In the genomic region with DNA sequence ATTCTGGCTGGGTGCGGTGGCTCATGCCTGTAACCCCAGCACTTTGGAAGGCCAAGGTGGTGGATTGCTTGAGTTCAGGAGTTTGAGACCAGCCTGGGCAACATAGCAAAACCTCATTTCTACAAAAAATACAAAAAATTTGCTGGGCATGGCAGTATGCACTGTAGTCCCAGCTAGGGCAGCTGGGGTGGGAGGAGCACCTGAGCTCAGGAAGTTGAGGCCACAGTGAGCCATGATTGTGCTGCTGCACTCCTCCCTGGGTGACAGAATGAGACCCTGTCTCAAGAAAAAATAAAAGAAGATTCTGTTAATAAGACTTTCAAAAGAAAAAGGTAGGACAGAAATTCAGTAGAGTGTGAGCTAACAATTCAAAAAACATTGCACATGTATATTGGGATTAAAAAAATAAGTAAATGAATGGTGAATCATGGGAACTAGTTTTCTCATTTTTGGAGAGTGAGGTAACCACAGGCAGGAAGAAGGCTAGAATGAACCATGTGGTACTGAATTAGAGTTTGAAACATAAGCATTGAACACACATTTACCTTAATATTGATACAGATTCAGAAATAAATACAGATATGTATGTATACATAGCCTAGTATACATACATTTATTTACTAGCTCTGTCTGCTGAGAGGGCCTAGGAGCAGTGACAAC, we compare ENCODE assay signal across 20 cellular contexts.
"Had no signal": no experiment of that assay in that cellular context is flagged by ENCODE, and none has a peak within 500 bp of the region (broad histone marks: within the 10 kb centered on the region; RNA-seq: fewer than 3 reads in every experiment).

No MANE protein-coding gene starts in this region.

- DNase-seq: activated CD4-positive, alpha-beta T cell treated with anti-CD3 and anti-CD28 coated beads, Interleukin-2, amount 50 U/mL, for 1 hour; activated effector memory CD4-positive, alpha-beta T cell treated with Interleukin-2 at 50 U/mL for 16 hours; activated naive CD4-positive, alpha-beta T cell treated with anti-CD3 and anti-CD28 coated beads for 36 hours; activated naive CD8-positive, alpha-beta T cell treated with anti-CD3 and anti-CD28 coated beads, Interleukin-2, amount 50 U/mL, for 24 hours; activated T-cell treated with anti-CD3 and anti-CD28 coated beads, Interleukin-2, amount 50 U/mL, for 4 hours; body of pancreas; foreskin keratinocyte; kidney glomerular epithelial cell; left ventricle myocardium inferior; naive thymus-derived CD8-positive, alpha-beta T cell; stimulated activated CD4-positive, alpha-beta T cell treated with anti-CD3 and anti-CD28 coated beads, Interleukin-2, amount 100 ng/mL, for 48 hours; stimulated activated CD8-positive, alpha-beta memory T cell treated with anti-CD3 and anti-CD28 coated beads, Interleukin-4, amount 100 ng/mL, for 48 hours; stimulated activated naive CD4-positive, alpha-beta T cell; T-helper 2 cell; testis; trophoblast cell; uterus had no signal

- H3K4me1 Mint-ChIP-seq: mesothelial cell of epicardium had no signal

- H3K4me3 ChIP-seq: body of pancreas, cardiac muscle cell, left ventricle myocardium inferior, testis, uterus had no signal

- H3K27ac ChIP-seq: body of pancreas, cardiac muscle cell, foreskin keratinocyte, left ventricle myocardium inferior, testis, uterus had no signal

- H3K4me3 Mint-ChIP-seq: activated naive CD4-positive, alpha-beta T cell treated with anti-CD3 and anti-CD28 coated beads for 36 hours; activated naive CD8-positive, alpha-beta T cell treated with anti-CD3 and anti-CD28 coated beads, Interleukin-2, amount 50 U/mL, for 24 hours; activated T-cell treated with anti-CD3 and anti-CD28 coated beads, Interleukin-2, amount 50 U/mL, for 4 hours; mesothelial cell of epicardium had no signal

- ATAC-seq: activated naive CD8-positive, alpha-beta T cell treated with anti-CD3 and anti-CD28 coated beads, Interleukin-2, amount 50 U/mL, for 24 hours; activated T-cell treated with anti-CD3 and anti-CD28 coated beads, Interleukin-2, amount 50 U/mL, for 4 hours; body of pancreas; foreskin keratinocyte; naive thymus-derived CD8-positive, alpha-beta T cell had no signal

- H3K27ac Mint-ChIP-seq: activated naive CD4-positive, alpha-beta T cell treated with anti-CD3 and anti-CD28 coated beads for 36 hours; activated naive CD8-positive, alpha-beta T cell treated with anti-CD3 and anti-CD28 coated beads, Interleukin-2, amount 50 U/mL, for 24 hours; mesothelial cell of epicardium; progenitor cell of endocrine pancreas had no signal

- H3K27me3 Mint-ChIP-seq: activated naive CD8-positive, alpha-beta T cell treated with anti-CD3 and anti-CD28 coated beads, Interleukin-2, amount 50 U/mL, for 24 hours; naive thymus-derived CD8-positive, alpha-beta T cell; progenitor cell of endocrine pancreas had no signal
